ENCODE assay signal across 16 cellular contexts in genomic region chr2:183998797-183999190, GRCh38.
A peak's percentile ranks its signal among the peaks of the same experiment; 100 is the strongest.
DNase-seq lines count a peak whose midpoint lies in the region; ATAC-seq and TF ChIP-seq lines count a peak whose summit lies in the region.
"Had no signal": no experiment of that assay in that cellular context is flagged by ENCODE, and none has a peak within 500 bp of the region (broad histone marks: within the 10 kb centered on the region; RNA-seq: fewer than 3 reads in every experiment).

No MANE protein-coding gene starts in this region.

- H3K27ac ChIP-seq in MM.1S (ENCODE audit: low read length): no peak overlapping the region
- H3K27ac ChIP-seq: left ventricle myocardium inferior, neural progenitor cell had no signal

- H3K36me3 ChIP-seq in MM.1S (replicated peaks; ENCODE audit: insufficient read depth, low read length): no peaks in the 10 kb centered on the region
- H3K36me3 ChIP-seq: left ventricle myocardium inferior, neural progenitor cell had no signal

- no peak overlapping the region for H3K9ac ChIP-seq in MM.1S (ENCODE audit: low read length)
- H3K9ac ChIP-seq: neural progenitor cell had no signal

- H3F3A ChIP-seq in MM.1S (ENCODE audit: insufficient read depth, low read length): no peaks in the 10 kb centered on the region

- peak; percentile 31 for ATAC-seq in GM19455 (IDR thresholded peaks at IDR 0.05; ENCODE audit: unreplicated experiment)
- peak; percentile 4 for ATAC-seq in HG02840 (IDR thresholded peaks at IDR 0.05; ENCODE audit: low FRiP score, unreplicated experiment)
- ATAC-seq in HG03565 (IDR thresholded peaks at IDR 0.05; ENCODE audit: unreplicated experiment): peak; percentile 4
- ATAC-seq: activated CD8-positive, alpha-beta T cell treated with anti-CD3 and anti-CD28 coated beads, Interleukin-2, amount 10 ng/mL, durations not matched to agents 7 days and 5 days; stimulated activated effector memory CD8-positive, alpha-beta T cell treated with anti-CD3 and anti-CD28 coated beads, Interleukin-12 subunit alpha, Interleukin-12 subunit beta, amount 100 ng/mL, for 72 hours; T-cell had no signal

- no peak overlapping the region for H2AFZ ChIP-seq in MM.1S (ENCODE audit: low read length)
- H2AFZ ChIP-seq: neural progenitor cell had no signal

- DNase-seq in GM12864 (ENCODE audit: low read depth) (peak; percentile 33), GM13977 (ENCODE audit: low spot score) (no peak), MM.1S (no peak), G401 (ENCODE audit: low spot score) (no peak)
- DNase-seq in activated CD4-positive, alpha-beta T cell treated with anti-CD3 and anti-CD28 coated beads, Interleukin-2, amount 50 U/mL, for 4 hours: no peak
- DNase-seq: ACHN; activated CD8-positive, alpha-beta T cell treated with anti-CD3 and anti-CD28 coated beads, Interleukin-2, amount 10 ng/mL, durations not matched to agents 7 days and 5 days; left ventricle myocardium inferior; NCI-H187; stimulated activated CD4-positive, alpha-beta T cell treated with anti-CD3 and anti-CD28 coated beads, Interleukin-15, amount 100 ng/mL, for 24 hours; T-cell had no signal

- H3K79me2 ChIP-seq in MM.1S (ENCODE audit: low read length): no peaks in the 10 kb centered on the region

- no peaks in the 10 kb centered on the region; the same call in 1 of the 2 replicates for H3K9me3 ChIP-seq in MM.1S (replicated peaks; ENCODE audit: insufficient read depth, low read length)
- H3K9me3 ChIP-seq: left ventricle myocardium inferior had no signal

- no peaks in the 10 kb centered on the region for H3K4me1 ChIP-seq in MM.1S (ENCODE audit: low read length)
- H3K4me1 ChIP-seq: left ventricle myocardium inferior had no signal

- H3K4me2 ChIP-seq in MM.1S (ENCODE audit: low read depth, low read length): no peak overlapping the region
- H3K4me2 ChIP-seq: neural progenitor cell had no signal

- H4K20me1 ChIP-seq in MM.1S (ENCODE audit: insufficient read depth, low read length): no peaks in the 10 kb centered on the region

- no peak overlapping the region for H3K4me3 ChIP-seq in GM12864 (ENCODE audit: low read depth, low read length)
- no peak overlapping the region for H3K4me3 ChIP-seq in MM.1S (ENCODE audit: low read length)
- H3K4me3 ChIP-seq: left ventricle myocardium inferior, neural progenitor cell had no signal

- no peaks in the 10 kb centered on the region for H3K27me3 ChIP-seq in MM.1S (replicated peaks; ENCODE audit: insufficient read depth, low read length)
- H3K27me3 ChIP-seq: neural progenitor cell had no signal

- TF ChIP-seq CTCF in GM12864 (IDR thresholded peaks at IDR 0.05; ENCODE audit: low read depth, low read length, missing control alignments) (no peak), GM13977 (IDR thresholded peaks at IDR 0.05; ENCODE audit: extremely low read depth, insufficient read depth, missing control alignments) (no peak), MM.1S (IDR thresholded peaks at IDR 0.05; ENCODE audit: low read length) (no peak)

- in situ Hi-C loops in GM13977 (cut with MboI; ENCODE audit: low pct_unique_long_range_greater_than_20kb, low sequenced_read_pairs, unreplicated experiment): no loop called here
- in situ Hi-C loops in G401 (cut with HindIII; ENCODE audit: low sequenced_read_pairs): no loop called here

- no peaks in the 10 kb centered on the region for H3K9me2 ChIP-seq in MM.1S (replicated peaks; ENCODE audit: insufficient read depth, low read length)
